8 cellular contexts compared by ENCODE assay signal in the genomic region with DNA sequence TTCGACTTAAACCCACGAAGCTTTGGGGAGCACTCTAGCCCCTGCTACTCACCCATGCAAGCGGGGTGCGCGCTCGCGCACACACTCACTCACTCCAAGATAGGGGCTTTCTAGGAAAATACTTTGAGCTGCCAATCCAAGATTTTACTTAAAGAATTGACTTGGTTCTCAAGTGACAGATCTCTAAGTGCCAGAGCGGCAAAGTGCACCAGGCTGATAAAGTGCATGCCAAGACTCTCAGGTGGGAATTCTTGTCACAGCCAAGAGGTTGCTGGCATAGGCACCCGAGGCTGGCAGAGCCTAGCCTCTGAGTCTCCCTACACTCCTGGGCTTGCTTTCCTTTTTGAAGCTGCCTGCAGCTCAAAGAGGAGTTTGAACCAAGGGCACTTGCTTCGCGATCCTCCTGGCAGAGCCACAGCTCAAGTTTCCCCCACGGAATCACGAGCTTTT. TPM values are rescaled to one million over a fixed set of nuclear protein-coding genes. Genes with fewer than 3 reads are reported as not detected.
DNase-seq lines count a peak whose midpoint lies in the region; ATAC-seq and TF ChIP-seq lines count a peak whose summit lies in the region.

No MANE protein-coding gene starts in this region.

- no peaks in the 10 kb centered on the region for H3K9me3 ChIP-seq in suprapubic skin

- TF ChIP-seq CTCF in suprapubic skin (IDR thresholded peaks at IDR 0.05), result no peak

- TF ChIP-seq POLR2A in suprapubic skin (IDR thresholded peaks at IDR 0.05), result no peak

- H3K27ac Mint-ChIP-seq in activated CD8-positive, alpha-beta memory T cell treated with anti-CD3 and anti-CD28 coated beads, Interleukin-2, amount 10 ng/mL, durations not matched to agents 7 days and 5 days, result no peak overlapping the region
- no peak overlapping the region for H3K27ac Mint-ChIP-seq in activated naive CD8-positive, alpha-beta T cell treated with anti-CD3 and anti-CD28 coated beads, Interleukin-2, amount 50 U/mL, for 24 hours
- peak overlapping the region in 5 of 6 donors; percentile 82 to 92 (median 87) for H3K27ac Mint-ChIP-seq in immature natural killer cell

- peak overlapping the region; percentile 92 for H3K27ac ChIP-seq in suprapubic skin

- no peak for ATAC-seq in activated CD8-positive, alpha-beta memory T cell treated with anti-CD3 and anti-CD28 coated beads, Interleukin-2, amount 10 ng/mL, durations not matched to agents 7 days and 5 days
- ATAC-seq in activated naive CD8-positive, alpha-beta T cell treated with anti-CD3 and anti-CD28 coated beads, Interleukin-2, amount 50 U/mL, for 24 hours, result no peak
- ATAC-seq in HG03571 (IDR thresholded peaks at IDR 0.05; ENCODE audit: unreplicated experiment), result no peak

- WGBS in suprapubic skin, result 45% methylated on average over 11 of the region's 13 CpGs

- H3K4me3 Mint-ChIP-seq in activated CD8-positive, alpha-beta memory T cell treated with anti-CD3 and anti-CD28 coated beads, Interleukin-2, amount 10 ng/mL, durations not matched to agents 7 days and 5 days, result peak overlapping the region; percentile 87
- H3K4me3 Mint-ChIP-seq in activated naive CD8-positive, alpha-beta T cell treated with anti-CD3 and anti-CD28 coated beads, Interleukin-2, amount 50 U/mL, for 24 hours, result peak overlapping the region; percentile 89
- peak overlapping the region; percentile 95 to 99 (median 97) for H3K4me3 Mint-ChIP-seq in immature natural killer cell

- H3K4me1 ChIP-seq in suprapubic skin, result peaks cover 42% of the 10 kb centered on the region

- H3K27me3 Mint-ChIP-seq in activated CD8-positive, alpha-beta memory T cell treated with anti-CD3 and anti-CD28 coated beads, Interleukin-2, amount 10 ng/mL, durations not matched to agents 7 days and 5 days, result peaks cover 81% of the 10 kb centered on the region
- peaks cover 58% of the 10 kb centered on the region for H3K27me3 Mint-ChIP-seq in activated naive CD8-positive, alpha-beta T cell treated with anti-CD3 and anti-CD28 coated beads, Interleukin-2, amount 50 U/mL, for 24 hours
- peaks cover 13 to 14% (median 13%) of the 10 kb centered on the region in 3 donors for H3K27me3 Mint-ChIP-seq in immature natural killer cell (ENCODE audit: low read depth in 3 of 3)

- H3K36me3 Mint-ChIP-seq in activated CD8-positive, alpha-beta memory T cell treated with anti-CD3 and anti-CD28 coated beads, Interleukin-2, amount 10 ng/mL, durations not matched to agents 7 days and 5 days, result peaks cover 14% of the 10 kb centered on the region
- H3K36me3 Mint-ChIP-seq in activated naive CD8-positive, alpha-beta T cell treated with anti-CD3 and anti-CD28 coated beads, Interleukin-2, amount 50 U/mL, for 24 hours (ENCODE audit: low read depth), result no peaks in the 10 kb centered on the region
- H3K36me3 Mint-ChIP-seq in immature natural killer cell, result no peaks in the 10 kb centered on the region

- CTCF ChIA-PET in activated CD8-positive, alpha-beta memory T cell treated with anti-CD3 and anti-CD28 coated beads, Interleukin-2, amount 10 ng/mL, durations not matched to agents 7 days and 5 days (lab: Charles Lee), result interaction anchor here (0.8 to 8.7 kb wide), 12 partner anchors 9 to 729 kb away, joined by 3 to 91 read pairs (median 4); a partner anchor contains a TSS

- H3K4me3 ChIP-seq in suprapubic skin, result peak overlapping the region; percentile 89

- no peak for DNase-seq in activated CD8-positive, alpha-beta memory T cell treated with anti-CD3 and anti-CD28 coated beads, Interleukin-2, amount 10 ng/mL, durations not matched to agents 7 days and 5 days
- no peak for DNase-seq in activated CD8-positive, alpha-beta memory T cell treated with anti-CD3 and anti-CD28 coated beads, Interleukin-2, amount 50 U/mL, for 4 hours
- no peak for DNase-seq in activated naive CD8-positive, alpha-beta T cell treated with anti-CD3 and anti-CD28 coated beads, Interleukin-2, amount 50 U/mL, for 24 hours
- peak in 1 of 3 donors; percentile 13 for DNase-seq in immature natural killer cell
- DNase-seq in suprapubic skin (ENCODE audit: low spot score in 2 of 2), result no peak
- no peak for DNase-seq in SHP77 treated with DMSO at 0.1 percent for 48 hours (lab: John Stamatoyannopoulos, UW)
- no peak for DNase-seq in islet precursor cell

- H3K4me1 Mint-ChIP-seq in activated CD8-positive, alpha-beta memory T cell treated with anti-CD3 and anti-CD28 coated beads, Interleukin-2, amount 10 ng/mL, durations not matched to agents 7 days and 5 days, result peaks cover 48% of the 10 kb centered on the region
- peaks cover 56% of the 10 kb centered on the region for H3K4me1 Mint-ChIP-seq in activated naive CD8-positive, alpha-beta T cell treated with anti-CD3 and anti-CD28 coated beads, Interleukin-2, amount 50 U/mL, for 24 hours
- peaks cover 53 to 69% of the 10 kb centered on the region in 2 donors for H3K4me1 Mint-ChIP-seq in immature natural killer cell

- no peaks in the 10 kb centered on the region for H3K27me3 ChIP-seq in suprapubic skin

- H3K9me3 Mint-ChIP-seq in activated CD8-positive, alpha-beta memory T cell treated with anti-CD3 and anti-CD28 coated beads, Interleukin-2, amount 10 ng/mL, durations not matched to agents 7 days and 5 days (ENCODE audit: low read depth), result no peaks in the 10 kb centered on the region
- no peaks in the 10 kb centered on the region for H3K9me3 Mint-ChIP-seq in activated naive CD8-positive, alpha-beta T cell treated with anti-CD3 and anti-CD28 coated beads, Interleukin-2, amount 50 U/mL, for 24 hours
- no peaks in the 10 kb centered on the region for H3K9me3 Mint-ChIP-seq in immature natural killer cell

- TF ChIP-seq EP300 in suprapubic skin (IDR thresholded peaks at IDR 0.05), result no peak

- H3K36me3 ChIP-seq in suprapubic skin, result no peaks in the 10 kb centered on the region

RNA-seq across cellular contexts. Expression of a gene that starts 2.6 kb away (rescaled TPM):
- 1 to 10 TPM in 1 of 2 experiments, under 1 TPM in 1; 0.54 to 3.7 TPM for total RNA-seq in activated CD8-positive, alpha-beta memory T cell treated with anti-CD3 and anti-CD28 coated beads, Interleukin-2, amount 10 ng/mL, durations not matched to agents 7 days and 5 days
- polyA plus RNA-seq in immature natural killer cell, result 1 to 10 TPM in 1 of 3 donors, under 1 TPM in 2; 0.19 to 2.1 (median 0.20) TPM
- 100 to 1,000 TPM in 1 of 4 donors, 10 to 100 TPM in 3; 48.7 to 140 (median 69.0) TPM for total RNA-seq in suprapubic skin

RNA-seq across cellular contexts. Expression of a gene that starts 8.3 kb away (rescaled TPM):
- 1 to 10 TPM; 4.6 to 8.3 TPM for total RNA-seq in activated CD8-positive, alpha-beta memory T cell treated with anti-CD3 and anti-CD28 coated beads, Interleukin-2, amount 10 ng/mL, durations not matched to agents 7 days and 5 days
- polyA plus RNA-seq in immature natural killer cell, result 1 to 10 TPM; 3.2 to 6.9 (median 4.7) TPM
- total RNA-seq in suprapubic skin, result 100 to 1,000 TPM in 1 of 4 donors, 10 to 100 TPM in 3; 42.3 to 106 (median 45.3) TPM

Comparison
In these comparisons a context has a peak if more than half of its experiments do, and no peak if none do; other contexts are left out.
1. H3K27ac Mint-ChIP-seq: peak in immature natural killer cell (5 of 6); none in activated CD8-positive, alpha-beta memory T cell treated with anti-CD3 and anti-CD28 coated beads, Interleukin-2, amount 10 ng/mL, durations not matched to agents 7 days and 5 days (single experiment) and activated naive CD8-positive, alpha-beta T cell treated with anti-CD3 and anti-CD28 coated beads, Interleukin-2, amount 50 U/mL, for 24 hours (single experiment).
2. RNA of a gene that starts 2.6 kb away (total RNA-seq): 48.7 to 140 TPM in suprapubic skin; 0.54 to 3.7 TPM in activated CD8-positive, alpha-beta memory T cell treated with anti-CD3 and anti-CD28 coated beads, Interleukin-2, amount 10 ng/mL, durations not matched to agents 7 days and 5 days; every median in the first group is over 10 times any median in the second.
3. RNA of a gene that starts 8.3 kb away (total RNA-seq): 42.3 to 106 TPM in suprapubic skin; 4.6 to 8.3 TPM in activated CD8-positive, alpha-beta memory T cell treated with anti-CD3 and anti-CD28 coated beads, Interleukin-2, amount 10 ng/mL, durations not matched to agents 7 days and 5 days; every median in the first group is over 4 times any median in the second.
4. Peak in every context shown above with its lines, with median percentiles within 50 percentile points of each other: H3K4me3 Mint-ChIP-seq.